Comparison of ENCODE assay signal across 31 cellular contexts in the genomic region with DNA sequence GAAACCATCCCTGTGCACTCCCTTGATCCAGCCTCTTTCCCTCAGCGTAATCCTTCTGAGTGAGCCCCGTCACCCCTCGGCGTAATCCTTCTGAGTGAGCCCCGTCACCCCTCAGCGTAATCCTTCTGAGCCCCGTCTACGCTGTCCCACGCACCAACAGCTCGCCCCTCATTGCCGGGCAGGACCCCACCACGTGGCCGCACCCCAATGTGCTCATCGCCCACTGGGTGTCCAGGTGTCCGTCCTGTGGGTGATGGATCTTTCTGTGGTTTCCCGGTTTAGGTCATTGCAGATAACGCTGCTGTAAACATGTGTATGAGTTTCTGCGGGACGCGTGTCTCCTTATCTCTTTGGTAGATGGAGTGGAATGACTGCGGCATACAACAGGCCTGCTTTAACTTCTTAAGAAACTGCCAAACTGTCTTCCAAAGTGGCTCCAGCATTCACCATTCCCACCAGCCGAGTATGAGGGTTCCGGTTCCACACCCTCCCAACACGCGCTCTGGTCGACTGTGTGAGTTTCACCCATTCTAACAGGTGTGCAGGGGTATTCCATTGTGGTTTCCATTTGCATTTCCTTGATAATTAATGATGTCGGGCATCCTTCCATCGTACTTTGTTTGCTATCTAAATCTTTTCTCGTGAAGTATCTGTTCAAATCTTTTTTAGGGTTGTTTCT. TPM values are rescaled to one million over a fixed set of nuclear protein-coding genes. Genes with fewer than 3 reads are reported as not detected.
"Had no signal": no experiment of that assay in that cellular context is flagged by ENCODE, and none has a peak within 500 bp of the region (broad histone marks: within the 10 kb centered on the region; RNA-seq: fewer than 3 reads in every experiment).

No MANE protein-coding gene starts in this region.

- H3K9me3 ChIP-seq: gastroesophageal sphincter, mucosa of descending colon, right atrium auricular region, tibial nerve had no signal

- ATAC-seq: activated naive CD4-positive, alpha-beta T cell treated with anti-CD3 and anti-CD28 coated beads, Interleukin-2, amount 50 U/mL, for 72 hours; gastroesophageal sphincter; mucosa of descending colon had no signal

- H3K4me3 Mint-ChIP-seq: activated T-helper 1 cell treated with anti-CD3 and anti-CD28 coated beads, Interleukin-12 subunit alpha, Interleukin-12 subunit beta, Interleukin-2, Interleukin-4 antibody, amounts not matched to agents 30 ng/mL and 10 ng/mL and 1 ng/mL, durations not matched to agents 14 hours and 24 hours and 36 hours; immature natural killer cell; nephron progenitor cell had no signal

- H3K36me3 Mint-ChIP-seq: activated naive CD4-positive, alpha-beta T cell treated with anti-CD3 and anti-CD28 coated beads, Interleukin-2, amount 50 U/mL, for 72 hours; immature natural killer cell had no signal

- H2AFZ ChIP-seq: parathyroid adenoma had no signal

- H3K4me1 ChIP-seq: gastroesophageal sphincter, parathyroid adenoma, right atrium auricular region, tibial nerve had no signal

- H3K9ac ChIP-seq: parathyroid adenoma had no signal

- H3K4me1 Mint-ChIP-seq: immature natural killer cell had no signal

- H3K27ac Mint-ChIP-seq: activated T-helper 1 cell treated with anti-CD3 and anti-CD28 coated beads, Interleukin-12 subunit alpha, Interleukin-12 subunit beta, Interleukin-2, Interleukin-4 antibody, amounts not matched to agents 30 ng/mL and 10 ng/mL and 1 ng/mL, durations not matched to agents 14 hours and 24 hours and 36 hours; immature natural killer cell; nephron progenitor cell had no signal

- H3K9me3 Mint-ChIP-seq: activated naive CD4-positive, alpha-beta T cell treated with anti-CD3 and anti-CD28 coated beads, Interleukin-2, amount 50 U/mL, for 72 hours; immature natural killer cell had no signal

- H3K4me2 ChIP-seq: smooth muscle cell had no signal

- H3K27me3 ChIP-seq: right atrium auricular region had no signal

- H3K36me3 ChIP-seq: gastroesophageal sphincter, right atrium auricular region, tibial nerve had no signal

- H3K4me3 ChIP-seq: gastroesophageal sphincter, lung, mucosa of descending colon, right atrium auricular region, SK-N-MC, smooth muscle cell, tibial nerve had no signal

- H3K27ac ChIP-seq: gastroesophageal sphincter, parathyroid adenoma, right atrium auricular region, SK-N-MC, tibial nerve had no signal

- H3K79me2 ChIP-seq: parathyroid adenoma had no signal

- DNase-seq: activated CD4-positive, alpha-beta T cell treated with anti-CD3 and anti-CD28 coated beads for 4 hours; activated CD4-positive, alpha-beta T cell treated with anti-CD3 and anti-CD28 coated beads, Interleukin-2, amount 50 U/mL, for 4 hours; activated gamma-delta T cell treated with Interleukin-2 at 50 U/mL for 16 hours; activated T-cell treated with anti-CD3 and anti-CD28 coated beads, Interleukin-2, amount 50 U/mL, for 1 hour; amniotic stem cell; central memory CD4-positive, alpha-beta T cell; hippocampal formation; immature natural killer cell; mesendoderm; nephron progenitor cell; stimulated activated CD4-positive, alpha-beta T cell treated with anti-CD3 and anti-CD28 coated beads, Interleukin-15, amount 100 ng/mL, for 24 hours; stimulated activated CD4-positive, alpha-beta T cell treated with anti-CD3 and anti-CD28 coated beads, Interleukin-2, amount 100 ng/mL, for 24 hours; stimulated activated naive CD4-positive, alpha-beta T cell treated with Interleukin-2 at 50 U/mL for 16 hours had no signal

RNA-seq across cellular contexts. Expression of a gene that starts 42.1 kb away (rescaled TPM):
- total RNA-seq: activated naive CD4-positive, alpha-beta T cell treated with anti-CD3 and anti-CD28 coated beads, Interleukin-2, amount 50 U/mL, for 72 hours; activated T-helper 1 cell treated with anti-CD3 and anti-CD28 coated beads, Interleukin-12 subunit alpha, Interleukin-12 subunit beta, Interleukin-2, Interleukin-4 antibody, amounts not matched to agents 30 ng/mL and 10 ng/mL and 1 ng/mL, durations not matched to agents 14 hours and 24 hours and 36 hours; endothelial cell of umbilical vein; fibroblast of lung; fibroblast of villous mesenchyme; gastroesophageal sphincter; left lobe of liver; lung; mucosa of descending colon; myocyte; pulmonary artery endothelial cell; right atrium auricular region; smooth muscle cell; T-helper 1 cell treated with Interleukin-12 subunit alpha and Interleukin-12 subunit beta and Interleukin-4 antibody, amounts not matched to agents 30 ng/mL and 1 ng/mL, for 36 hours; temporal lobe had no signal
- polyA plus RNA-seq: endothelial cell of umbilical vein, fibroblast of lung, immature natural killer cell had no signal
